ENCODE assay signal across 1 cellular context in the genomic region with DNA sequence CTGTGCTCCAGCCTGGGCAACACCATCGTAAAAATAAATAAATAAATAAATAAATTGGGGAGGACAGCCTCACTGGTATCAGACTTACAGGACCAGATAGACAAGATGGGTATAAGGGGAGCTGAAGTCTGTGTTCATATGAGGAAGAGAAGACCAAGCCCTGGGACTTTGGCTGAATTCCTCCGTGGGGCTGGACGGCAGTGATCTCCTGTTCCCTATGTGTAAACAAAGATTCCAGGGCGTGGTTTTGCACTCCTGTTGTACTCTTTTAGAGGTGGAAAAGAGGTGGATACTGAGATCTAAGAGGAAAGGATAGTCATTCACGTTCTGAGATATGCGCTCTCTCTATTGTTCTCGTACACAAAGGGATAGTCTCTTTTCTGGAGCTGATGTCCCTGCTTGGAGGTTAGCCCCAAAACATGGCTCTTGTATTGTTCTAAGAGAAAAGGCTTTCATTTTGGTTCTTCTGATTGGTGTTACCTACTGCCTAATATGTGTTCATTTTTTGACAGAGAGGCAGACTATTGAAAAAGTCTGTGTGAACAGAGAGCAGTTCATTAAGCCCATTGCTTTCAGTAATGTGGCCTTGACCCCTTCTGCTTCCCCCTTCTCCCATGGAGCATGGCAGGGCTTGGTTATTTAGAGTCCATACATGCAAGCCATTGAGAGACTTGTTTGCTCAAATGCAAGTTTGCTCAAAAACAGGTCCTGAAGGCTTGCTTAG.
TF ChIP-seq lines count a peak whose summit lies in the region.

No MANE protein-coding gene starts in this region.

TF ChIP-seq in HepG2, 621 proteins besides CTCF, POLR2A, EP300 and RAD21 (continued from another document and continues in another):
- TF ChIP-seq, protein P1, sequence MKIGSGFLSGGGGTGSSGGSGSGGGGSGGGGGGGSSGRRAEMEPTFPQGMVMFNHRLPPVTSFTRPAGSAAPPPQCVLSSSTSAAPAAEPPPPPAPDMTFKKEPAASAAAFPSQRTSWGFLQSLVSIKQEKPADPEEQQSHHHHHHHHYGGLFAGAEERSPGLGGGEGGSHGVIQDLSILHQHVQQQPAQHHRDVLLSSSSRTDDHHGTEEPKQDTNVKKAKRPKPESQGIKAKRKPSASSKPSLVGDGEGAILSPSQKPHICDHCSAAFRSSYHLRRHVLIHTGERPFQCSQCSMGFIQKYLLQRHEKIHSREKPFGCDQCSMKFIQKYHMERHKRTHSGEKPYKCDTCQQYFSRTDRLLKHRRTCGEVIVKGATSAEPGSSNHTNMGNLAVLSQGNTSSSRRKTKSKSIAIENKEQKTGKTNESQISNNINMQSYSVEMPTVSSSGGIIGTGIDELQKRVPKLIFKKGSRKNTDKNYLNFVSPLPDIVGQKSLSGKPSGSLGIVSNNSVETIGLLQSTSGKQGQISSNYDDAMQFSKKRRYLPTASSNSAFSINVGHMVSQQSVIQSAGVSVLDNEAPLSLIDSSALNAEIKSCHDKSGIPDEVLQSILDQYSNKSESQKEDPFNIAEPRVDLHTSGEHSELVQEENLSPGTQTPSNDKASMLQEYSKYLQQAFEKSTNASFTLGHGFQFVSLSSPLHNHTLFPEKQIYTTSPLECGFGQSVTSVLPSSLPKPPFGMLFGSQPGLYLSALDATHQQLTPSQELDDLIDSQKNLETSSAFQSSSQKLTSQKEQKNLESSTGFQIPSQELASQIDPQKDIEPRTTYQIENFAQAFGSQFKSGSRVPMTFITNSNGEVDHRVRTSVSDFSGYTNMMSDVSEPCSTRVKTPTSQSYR (CRISPR knock-in tag; IDR thresholded peaks at IDR 0.05; ENCODE audit: borderline replicate concordance): no peak; the same call in 1 of the 2 replicates
- TF ChIP-seq KDM6A (CRISPR knock-in tag; IDR thresholded peaks at IDR 0.05; ENCODE audit: low read depth): no peak
- no peak; the same call in 1 of the 2 replicates for TF ChIP-seq ZNF362 (CRISPR knock-in tag; IDR thresholded peaks at IDR 0.05; ENCODE audit: borderline replicate concordance)
- peak; percentile 36 to 51; a peak in 3 of 4 replicates for TF ChIP-seq NR2F1 (CRISPR knock-in tag; IDR thresholded peaks at IDR 0.05)
- no peak for TF ChIP-seq TEAD2 (CRISPR knock-in tag; IDR thresholded peaks at IDR 0.05)
- TF ChIP-seq ZNF17 (CRISPR knock-in tag; IDR thresholded peaks at IDR 0.05): no peak
- TF ChIP-seq ZNF607 (CRISPR knock-in tag; IDR thresholded peaks at IDR 0.05; ENCODE audit: borderline replicate concordance): no peak
- TF ChIP-seq, protein P2, sequence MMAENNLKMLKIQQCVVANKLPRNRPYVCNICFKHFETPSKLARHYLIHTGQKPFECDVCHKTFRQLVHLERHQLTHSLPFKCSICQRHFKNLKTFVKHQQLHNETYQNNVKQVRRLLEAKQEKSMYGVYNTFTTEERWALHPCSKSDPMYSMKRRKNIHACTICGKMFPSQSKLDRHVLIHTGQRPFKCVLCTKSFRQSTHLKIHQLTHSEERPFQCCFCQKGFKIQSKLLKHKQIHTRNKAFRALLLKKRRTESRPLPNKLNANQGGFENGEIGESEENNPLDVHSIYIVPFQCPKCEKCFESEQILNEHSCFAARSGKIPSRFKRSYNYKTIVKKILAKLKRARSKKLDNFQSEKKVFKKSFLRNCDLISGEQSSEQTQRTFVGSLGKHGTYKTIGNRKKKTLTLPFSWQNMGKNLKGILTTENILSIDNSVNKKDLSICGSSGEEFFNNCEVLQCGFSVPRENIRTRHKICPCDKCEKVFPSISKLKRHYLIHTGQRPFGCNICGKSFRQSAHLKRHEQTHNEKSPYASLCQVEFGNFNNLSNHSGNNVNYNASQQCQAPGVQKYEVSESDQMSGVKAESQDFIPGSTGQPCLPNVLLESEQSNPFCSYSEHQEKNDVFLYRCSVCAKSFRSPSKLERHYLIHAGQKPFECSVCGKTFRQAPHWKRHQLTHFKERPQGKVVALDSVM (CRISPR knock-in tag; IDR thresholded peaks at IDR 0.05): 0 out of 2 replicates have a peak, but pooled peaks have one; percentile 3
- peak; percentile 71 for TF ChIP-seq ZNF7 (CRISPR knock-in tag; IDR thresholded peaks at IDR 0.05)
- peak; percentile 22; the same call in 1 of the 2 replicates for TF ChIP-seq NCOA2 (CRISPR knock-in tag; IDR thresholded peaks at IDR 0.05)
- TF ChIP-seq FOXM1 (CRISPR knock-in tag; IDR thresholded peaks at IDR 0.05): no peak
- no peak for TF ChIP-seq U2AF2 (IDR thresholded peaks at IDR 0.05; ENCODE audit: low read depth, low read length)
- TF ChIP-seq ZNF251 (CRISPR knock-in tag; IDR thresholded peaks at IDR 0.05): no peak
- TF ChIP-seq ZNF691 (CRISPR knock-in tag; IDR thresholded peaks at IDR 0.05; ENCODE audit: borderline replicate concordance, low read depth): no peak
- no peak for TF ChIP-seq EED (CRISPR knock-in tag; IDR thresholded peaks at IDR 0.05)
- no peak for TF ChIP-seq ZNF749 (CRISPR knock-in tag; IDR thresholded peaks at IDR 0.05; ENCODE audit: borderline replicate concordance)
- TF ChIP-seq ATRX (CRISPR knock-in tag; IDR thresholded peaks at IDR 0.05; ENCODE audit: borderline replicate concordance): no peak
- TF ChIP-seq TBX2 (CRISPR knock-in tag; IDR thresholded peaks at IDR 0.05; ENCODE audit: borderline replicate concordance): no peak
- 0 out of 2 replicates have a peak, but pooled peaks have one; percentile 19 for TF ChIP-seq HMG20A (CRISPR knock-in tag; IDR thresholded peaks at IDR 0.05; ENCODE audit: borderline replicate concordance)
- TF ChIP-seq ZNF274 (CRISPR knock-in tag; IDR thresholded peaks at IDR 0.05): no peak
- TF ChIP-seq ZNF510 (CRISPR knock-in tag; IDR thresholded peaks at IDR 0.05; ENCODE audit: low read depth): no peak
- TF ChIP-seq ZNF776 (CRISPR knock-in tag; IDR thresholded peaks at IDR 0.05): no peak
- 0 out of 2 replicates have a peak, but pooled peaks have one; percentile 44 for TF ChIP-seq ZSCAN29 (CRISPR knock-in tag; conservative IDR thresholded peaks at IDR 0.05)
- TF ChIP-seq SIN3B (IDR thresholded peaks at IDR 0.05; ENCODE audit: low read length): no peak
- no peak for TF ChIP-seq FOXA1 (IDR thresholded peaks at IDR 0.05)
- TF ChIP-seq FOXA1 (CRISPR knock-in tag; IDR thresholded peaks at IDR 0.05): peak; percentile 67
- no peak for TF ChIP-seq LCORL (IDR thresholded peaks at IDR 0.05)
- TF ChIP-seq LCORL (CRISPR knock-in tag; IDR thresholded peaks at IDR 0.05): peak; percentile 34
- TF ChIP-seq ZMYM3 (CRISPR knock-in tag; IDR thresholded peaks at IDR 0.05): peak; percentile 59; the same call in 1 of the 2 replicates
- TF ChIP-seq NBN (conservative IDR thresholded peaks at IDR 0.05): no peak
- peak; percentile 77 for TF ChIP-seq ZNF644 (CRISPR knock-in tag; IDR thresholded peaks at IDR 0.05; ENCODE audit: low read depth)
- no peak for TF ChIP-seq CBX1 (IDR thresholded peaks at IDR 0.05; ENCODE audit: low read depth)
- TF ChIP-seq HDAC2 (CRISPR knock-in tag; IDR thresholded peaks at IDR 0.05): peak; percentile 27; the same call in 1 of the 2 replicates
- TF ChIP-seq ZMYM2 (CRISPR knock-in tag; IDR thresholded peaks at IDR 0.05): 0 out of 2 replicates have a peak, but pooled peaks have one; percentile 21
- TF ChIP-seq ZNF326 (CRISPR knock-in tag; IDR thresholded peaks at IDR 0.05; ENCODE audit: borderline replicate concordance): no peak
- peak; percentile 76 for TF ChIP-seq NR2F6 (IDR thresholded peaks at IDR 0.05)
- peak; percentile 89; the same call in 1 of the 2 replicates for TF ChIP-seq NR2F6 (CRISPR knock-in tag; IDR thresholded peaks at IDR 0.05)
- TF ChIP-seq RBM39 (IDR thresholded peaks at IDR 0.05; ENCODE audit: low read depth, low read length, poor library complexity, severe bottlenecking): no peak
- no peak for TF ChIP-seq REST (IDR thresholded peaks at IDR 0.05; ENCODE audit: borderline replicate concordance in 1 of 2, low read depth in 1 of 2, low read length in 2 of 2)
- peak; percentile 53; the same call in 1 of the 2 replicates for TF ChIP-seq ATF1 (CRISPR knock-in tag; IDR thresholded peaks at IDR 0.05)
- no peak for TF ChIP-seq AHR (CRISPR knock-in tag; IDR thresholded peaks at IDR 0.05)
- TF ChIP-seq FOXC1 (CRISPR knock-in tag; IDR thresholded peaks at IDR 0.05; ENCODE audit: borderline replicate concordance): peak; percentile 47; the same call in 1 of the 2 replicates
- TF ChIP-seq, protein P3, sequence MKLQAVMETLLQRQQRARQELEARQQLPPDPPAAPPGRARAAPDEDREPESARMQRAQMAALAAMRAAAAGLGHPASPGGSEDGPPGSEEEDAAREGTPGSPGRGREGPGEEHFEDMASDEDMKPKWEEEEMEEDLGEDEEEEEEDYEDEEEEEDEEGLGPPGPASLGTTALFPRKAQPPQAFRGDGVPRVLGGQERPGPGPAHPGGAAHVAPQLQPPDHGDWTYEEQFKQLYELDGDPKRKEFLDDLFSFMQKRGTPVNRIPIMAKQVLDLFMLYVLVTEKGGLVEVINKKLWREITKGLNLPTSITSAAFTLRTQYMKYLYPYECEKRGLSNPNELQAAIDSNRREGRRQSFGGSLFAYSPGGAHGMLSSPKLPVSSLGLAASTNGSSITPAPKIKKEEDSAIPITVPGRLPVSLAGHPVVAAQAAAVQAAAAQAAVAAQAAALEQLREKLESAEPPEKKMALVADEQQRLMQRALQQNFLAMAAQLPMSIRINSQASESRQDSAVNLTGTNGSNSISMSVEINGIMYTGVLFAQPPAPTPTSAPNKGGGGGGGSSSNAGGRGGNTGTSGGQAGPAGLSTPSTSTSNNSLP (IDR thresholded peaks at IDR 0.05; ENCODE audit: low read depth, low read length): no peak
- TF ChIP-seq SIX1 (CRISPR knock-in tag; IDR thresholded peaks at IDR 0.05; ENCODE audit: borderline replicate concordance): peak; percentile 48; the same call in 1 of the 2 replicates
- TF ChIP-seq ZNF343 (CRISPR knock-in tag; IDR thresholded peaks at IDR 0.05): no peak
- TF ChIP-seq ERF (CRISPR knock-in tag; IDR thresholded peaks at IDR 0.05): no peak
- no peak for TF ChIP-seq ARID2 (CRISPR knock-in tag; IDR thresholded peaks at IDR 0.05; ENCODE audit: borderline replicate concordance)
- TF ChIP-seq, protein P4, sequence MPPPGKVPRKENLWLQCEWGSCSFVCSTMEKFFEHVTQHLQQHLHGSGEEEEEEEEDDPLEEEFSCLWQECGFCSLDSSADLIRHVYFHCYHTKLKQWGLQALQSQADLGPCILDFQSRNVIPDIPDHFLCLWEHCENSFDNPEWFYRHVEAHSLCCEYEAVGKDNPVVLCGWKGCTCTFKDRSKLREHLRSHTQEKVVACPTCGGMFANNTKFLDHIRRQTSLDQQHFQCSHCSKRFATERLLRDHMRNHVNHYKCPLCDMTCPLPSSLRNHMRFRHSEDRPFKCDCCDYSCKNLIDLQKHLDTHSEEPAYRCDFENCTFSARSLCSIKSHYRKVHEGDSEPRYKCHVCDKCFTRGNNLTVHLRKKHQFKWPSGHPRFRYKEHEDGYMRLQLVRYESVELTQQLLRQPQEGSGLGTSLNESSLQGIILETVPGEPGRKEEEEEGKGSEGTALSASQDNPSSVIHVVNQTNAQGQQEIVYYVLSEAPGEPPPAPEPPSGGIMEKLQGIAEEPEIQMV (CRISPR knock-in tag; IDR thresholded peaks at IDR 0.05; ENCODE audit: low read depth): 0 out of 2 replicates have a peak, but pooled peaks have one; percentile 38
- TF ChIP-seq RXRB (CRISPR knock-in tag; IDR thresholded peaks at IDR 0.05; ENCODE audit: borderline replicate concordance): peak; percentile 53; the same call in 1 of the 2 replicates
- TF ChIP-seq PPARG (CRISPR knock-in tag; conservative IDR thresholded peaks at IDR 0.05): 0 out of 2 replicates have a peak, but pooled peaks have one; percentile 12
- no peak for TF ChIP-seq SNAPC2 (CRISPR knock-in tag; IDR thresholded peaks at IDR 0.05)
- TF ChIP-seq U2AF1 (optimal IDR thresholded peaks at IDR 0.05; ENCODE audit: low read depth, low read length): no peak
- 0 out of 2 replicates have a peak, but pooled peaks have one; percentile 46 for TF ChIP-seq ZNF230 (CRISPR knock-in tag; IDR thresholded peaks at IDR 0.05)
- no peak for TF ChIP-seq AKAP8 (CRISPR knock-in tag; IDR thresholded peaks at IDR 0.05)
- TF ChIP-seq ZNF557 (CRISPR knock-in tag; IDR thresholded peaks at IDR 0.05): no peak
- no peak for TF ChIP-seq SOX6 (IDR thresholded peaks at IDR 0.05)
- peak; percentile 37; the same call in 1 of the 2 replicates for TF ChIP-seq SOX6 (CRISPR knock-in tag; IDR thresholded peaks at IDR 0.05)
